Comparison of ENCODE assay signal across 15 cellular contexts in genomic region chr3:178058629-178059028, GRCh38.
"Had no signal": no experiment of that assay in that cellular context is flagged by ENCODE, and none has a peak within 500 bp of the region (broad histone marks: within the 10 kb centered on the region; RNA-seq: fewer than 3 reads in every experiment).

No MANE protein-coding gene starts in this region.

- H3K27ac Mint-ChIP-seq: activated naive CD8-positive, alpha-beta T cell treated with anti-CD3 and anti-CD28 coated beads, Interleukin-2, amount 50 U/mL, for 24 hours; endodermal cell; immature natural killer cell; nephron progenitor cell; stimulated activated naive CD8-positive, alpha-beta T cell treated with anti-CD3 and anti-CD28 coated beads, Interleukin-15, amount 100 ng/mL, for 72 hours; T-cell had no signal

- ATAC-seq: activated naive CD8-positive, alpha-beta T cell treated with anti-CD3 and anti-CD28 coated beads, Interleukin-2, amount 50 U/mL, for 24 hours; left cardiac atrium; stimulated activated naive CD8-positive, alpha-beta T cell treated with anti-CD3 and anti-CD28 coated beads, Interleukin-15, amount 100 ng/mL, for 72 hours; T-cell had no signal

- H3K4me3 Mint-ChIP-seq: activated naive CD8-positive, alpha-beta T cell treated with anti-CD3 and anti-CD28 coated beads, Interleukin-2, amount 50 U/mL, for 24 hours; central memory CD8-positive, alpha-beta T cell; endodermal cell; immature natural killer cell; nephron progenitor cell; stimulated activated naive CD8-positive, alpha-beta T cell treated with anti-CD3 and anti-CD28 coated beads, Interleukin-15, amount 100 ng/mL, for 72 hours; T-cell had no signal

- H3K4me3 ChIP-seq: thyroid gland, uterus had no signal

- H3K9me3 Mint-ChIP-seq: activated naive CD8-positive, alpha-beta T cell treated with anti-CD3 and anti-CD28 coated beads, Interleukin-2, amount 50 U/mL, for 24 hours; central memory CD8-positive, alpha-beta T cell; endodermal cell; immature natural killer cell; nephron progenitor cell; T-cell had no signal

- DNase-seq: activated CD4-positive, alpha-beta T cell treated with anti-CD3 and anti-CD28 coated beads for 48 hours; activated naive CD4-positive, alpha-beta T cell treated with Interleukin-2 at 50 U/mL for 16 hours; activated naive CD8-positive, alpha-beta T cell treated with anti-CD3 and anti-CD28 coated beads, Interleukin-2, amount 50 U/mL, for 24 hours; endodermal cell; erythroblast; immature natural killer cell; left cardiac atrium; nephron progenitor cell; stimulated activated CD4-positive, alpha-beta T cell treated with anti-CD3 and anti-CD28 coated beads, Interleukin-15, amount 100 ng/mL, for 24 hours; stimulated activated CD4-positive, alpha-beta T cell treated with anti-CD3 and anti-CD28 coated beads, Interleukin-4, amount 100 ng/mL, for 4 hours; stimulated activated naive CD8-positive, alpha-beta T cell treated with anti-CD3 and anti-CD28 coated beads, Interleukin-15, amount 100 ng/mL, for 72 hours; T-cell; thyroid gland; uterus had no signal

- H3K9me3 ChIP-seq: thyroid gland, uterus had no signal

- H3K36me3 ChIP-seq: thyroid gland, uterus had no signal

- H3K4me1 Mint-ChIP-seq: immature natural killer cell had no signal

- H3K27me3 ChIP-seq: thyroid gland, uterus had no signal

- H3K27ac ChIP-seq: thyroid gland, uterus had no signal

- H3K36me3 Mint-ChIP-seq: immature natural killer cell, T-cell had no signal

- H3K27me3 Mint-ChIP-seq: activated naive CD8-positive, alpha-beta T cell treated with anti-CD3 and anti-CD28 coated beads, Interleukin-2, amount 50 U/mL, for 24 hours; stimulated activated naive CD8-positive, alpha-beta T cell treated with anti-CD3 and anti-CD28 coated beads, Interleukin-15, amount 100 ng/mL, for 72 hours had no signal
